1 cellular context compared by ENCODE assay signal in genomic region chr5:1462358-1462757, GRCh38.
TF ChIP-seq lines count a peak whose summit lies in the region.

No MANE protein-coding gene starts in this region.

TF ChIP-seq in IMR-90, 13 proteins besides CTCF, POLR2A, EP300 and RAD21 (continued from another document):
- no peak for TF ChIP-seq MAFK (IDR thresholded peaks at IDR 0.05; ENCODE audit: low read depth, low read length)
